ENCODE assay signal across 16 cellular contexts in the genomic region with DNA sequence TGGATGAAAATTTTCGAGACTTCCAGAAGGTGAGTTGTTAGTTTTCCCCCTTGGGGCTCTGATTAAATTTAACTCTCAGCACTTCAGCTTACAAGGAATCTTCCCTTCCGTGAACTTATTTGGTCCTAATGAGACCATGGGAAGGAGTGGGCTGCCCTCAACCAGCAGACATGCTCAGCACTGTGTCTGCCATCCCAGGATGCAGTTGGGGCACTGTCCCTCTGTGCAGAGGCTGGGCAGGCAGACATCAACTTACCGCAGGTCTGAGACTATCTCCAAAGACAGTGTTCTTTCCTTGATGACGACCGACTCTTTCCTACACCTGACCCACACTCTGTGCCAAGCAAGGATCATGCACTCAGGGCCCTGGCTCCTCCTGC. TPM values are rescaled to one million over a fixed set of nuclear protein-coding genes. Genes with fewer than 3 reads are reported as not detected.
DNase-seq lines count a peak whose midpoint lies in the region; ATAC-seq and TF ChIP-seq lines count a peak whose summit lies in the region.
"Had no signal": no experiment of that assay in that cellular context is flagged by ENCODE, and none has a peak within 500 bp of the region (broad histone marks: within the 10 kb centered on the region; RNA-seq: fewer than 3 reads in every experiment).

No MANE protein-coding gene starts in this region.

- peaks cover 2% of the 10 kb centered on the region; the same call in 1 of the 2 replicates for H3K9me3 ChIP-seq in BLaER1
- no peaks in the 10 kb centered on the region for H3K9me3 ChIP-seq in DND-41 (ENCODE audit: insufficient read depth, low read length, severe bottlenecking)
- H3K9me3 ChIP-seq in osteoblast (ENCODE audit: low read depth, low read length) = no peaks in the 10 kb centered on the region

- CTCF ChIA-PET in activated B cell treated with CpG ODN at 0.5 μM for 24 hours (lab: Charles Lee) = interaction anchor here (1.4 to 2.6 kb wide), 10 partner anchors 20 to 62 kb away, joined by 3 to 10 read pairs (median 7); a partner anchor contains a TSS

- H3K4me3 ChIP-seq in BLaER1 = peak overlapping the region; percentile 46; the same call in 1 of the 2 replicates
- H3K4me3 ChIP-seq in DND-41 (ENCODE audit: low read depth in 1 of 2, low read length in 2 of 2) = no peak overlapping the region
- no peak overlapping the region for H3K4me3 ChIP-seq in osteoblast (ENCODE audit: insufficient read depth, low read length)
- H3K4me3 ChIP-seq: GM23248 had no signal

- POLR2A ChIA-PET in activated B cell treated with CpG ODN at 0.5 μM for 24 hours (lab: Charles Lee) = interaction anchor here (1.2 to 22.9 kb wide), 10 partner anchors 9 to 66 kb away, joined by 3 to 651 read pairs (median 23); a partner anchor contains a TSS

- DNase-seq in DND-41 (no peak), activated B cell treated with CpG ODN at 0.5 μM for 24 hours (no peak), immature natural killer cell (no peak), osteoblast (ENCODE audit: insufficient read length, low spot score, missing footprints) (no peak)
- no peak for DNase-seq in stimulated activated CD4-positive, alpha-beta T cell treated with anti-CD3 and anti-CD28 coated beads, Interleukin-12 subunit alpha, Interleukin-12 subunit beta, amount 100 ng/mL, for 4 hours
- DNase-seq: activated CD4-positive, alpha-beta T cell treated with anti-CD3 and anti-CD28 coated beads, Interleukin-2, amount 50 U/mL, for 4 hours; AML-193; cerebellar nuclear complex; glutamatergic neuron; GM23248; KBM-7; NCI-H446 treated with DMSO at 0.1 percent for 48 hours had no signal

- H3K9me3 Mint-ChIP-seq in activated B cell treated with CpG ODN at 0.5 μM for 24 hours (no peaks in the 10 kb centered on the region), immature natural killer cell (no peaks in the 10 kb centered on the region)

- H3K9ac ChIP-seq in BLaER1 (peak overlapping the region; percentile 72; the same call in 1 of the 2 replicates), DND-41 (ENCODE audit: low read depth, low read length) (peak overlapping the region; percentile 55)
- H3K9ac ChIP-seq: GM23248 had no signal

- peaks cover 59% of the 10 kb centered on the region for H3K36me3 Mint-ChIP-seq in activated B cell treated with CpG ODN at 0.5 μM for 24 hours (ENCODE audit: low read depth)
- H3K36me3 Mint-ChIP-seq in immature natural killer cell = peaks cover 0 to 3% (median 2%) of the 10 kb centered on the region in 3 donors

- H3K27ac ChIP-seq in BLaER1 = peak overlapping the region; percentile 93
- H3K27ac ChIP-seq in DND-41 (ENCODE audit: low read length) = peak overlapping the region; percentile 99
- H3K27ac ChIP-seq in osteoblast (ENCODE audit: low read depth, low read length) = no peak overlapping the region
- H3K27ac ChIP-seq: epithelial cell of prostate, GM23248 had no signal

- intact Hi-C loops in activated B cell treated with CpG ODN at 0.5 μM for 24 hours (cut with micrococcal nuclease) = loop anchor here (1.0 kb wide), 2 partner anchors 12 to 63 kb away; no protein-coding TSS in a partner anchor

- peaks cover 76% of the 10 kb centered on the region for H3K79me2 ChIP-seq in DND-41 (ENCODE audit: insufficient read depth, low read length)
- peaks cover 73% of the 10 kb centered on the region for H3K79me2 ChIP-seq in osteoblast (ENCODE audit: insufficient read depth, low read length)

- H3K27me3 ChIP-seq in BLaER1 (no peaks in the 10 kb centered on the region), DND-41 (ENCODE audit: insufficient read depth, low read length, poor library complexity) (no peaks in the 10 kb centered on the region), osteoblast (ENCODE audit: insufficient read depth, low read length) (no peaks in the 10 kb centered on the region)

- H3K27ac Mint-ChIP-seq in activated B cell treated with CpG ODN at 0.5 μM for 24 hours (peak overlapping the region; percentile 98), immature natural killer cell (peak overlapping the region in 5 of 6 donors; percentile 41 to 96 (median 79))

- peak overlapping the region; percentile 85 for H3K4me3 Mint-ChIP-seq in activated B cell treated with CpG ODN at 0.5 μM for 24 hours
- H3K4me3 Mint-ChIP-seq in immature natural killer cell = peak overlapping the region in 4 of 5 donors; percentile 9 to 57 (median 54)

- H3K4me1 Mint-ChIP-seq in activated B cell treated with CpG ODN at 0.5 μM for 24 hours = peaks cover 97% of the 10 kb centered on the region
- peaks cover 89 to 99% of the 10 kb centered on the region in 2 donors for H3K4me1 Mint-ChIP-seq in immature natural killer cell

- TF ChIP-seq CTCF in DND-41 (IDR thresholded peaks at IDR 0.05; ENCODE audit: borderline replicate concordance, extremely low read depth, low read length, poor library complexity, severe bottlenecking) (no peak), activated B cell treated with CpG ODN at 0.5 μM for 24 hours (IDR thresholded peaks at IDR 0.05) (no peak), osteoblast (IDR thresholded peaks at IDR 0.05; ENCODE audit: extremely low read depth, low read depth, low read length) (no peak)

- H3K27me3 Mint-ChIP-seq in activated B cell treated with CpG ODN at 0.5 μM for 24 hours = no peaks in the 10 kb centered on the region
- H3K27me3 Mint-ChIP-seq in immature natural killer cell (ENCODE audit: low read depth in 3 of 3) = peaks cover 0 to 8% (median 5%) of the 10 kb centered on the region in 3 donors

- H3K4me1 ChIP-seq in BLaER1 (peaks cover 91% of the 10 kb centered on the region), DND-41 (ENCODE audit: insufficient read depth, low read length) (peaks cover 81% of the 10 kb centered on the region), osteoblast (ENCODE audit: insufficient read depth, low read length) (peaks cover 42% of the 10 kb centered on the region)

- H3K36me3 ChIP-seq in BLaER1 (peaks cover 4% of the 10 kb centered on the region; the same call in 1 of the 2 replicates), DND-41 (ENCODE audit: insufficient read depth, low read length) (no peaks in the 10 kb centered on the region), osteoblast (ENCODE audit: insufficient read depth, low read length) (no peaks in the 10 kb centered on the region)

- H2AFZ ChIP-seq in DND-41 (ENCODE audit: low read depth, low read length) (no peak overlapping the region), osteoblast (ENCODE audit: low read length) (no peak overlapping the region)
- H2AFZ ChIP-seq: GM23248 had no signal

- H3K4me2 ChIP-seq in BLaER1 (peak overlapping the region; percentile 95), DND-41 (ENCODE audit: insufficient read depth, low read length) (peak overlapping the region; percentile 62), osteoblast (ENCODE audit: insufficient read depth, low read length) (no peak overlapping the region)

- ATAC-seq in DND-41 (ENCODE audit: insufficient read depth, low read depth) (no peak), activated B cell treated with CpG ODN at 0.5 μM for 24 hours (ENCODE audit: low read depth) (no peak), HG03280 (IDR thresholded peaks at IDR 0.05; ENCODE audit: unreplicated experiment) (no peak), GM18498 (IDR thresholded peaks at IDR 0.05; ENCODE audit: unreplicated experiment) (no peak)

- H4K20me1 ChIP-seq in BLaER1 (peaks cover 59% of the 10 kb centered on the region), DND-41 (ENCODE audit: insufficient read depth, low read length) (peaks cover 81% of the 10 kb centered on the region), osteoblast (ENCODE audit: insufficient read depth, low read length) (peaks cover 77% of the 10 kb centered on the region)

RNA-seq across cellular contexts. Expression of a gene that starts 36.7 kb away (rescaled TPM):
- 403 and 438 TPM in 2 replicates for total RNA-seq in activated B cell treated with CpG ODN at 0.5 μM for 24 hours
- 100 to 1,000 TPM in 1 of 3 donors, 10 to 100 TPM in 2; 54.0 to 119 (median 57.9) TPM for polyA plus RNA-seq in immature natural killer cell
- total RNA-seq in osteoblast = 74.6 TPM in 2 replicates
